ENCODE assay signal across 8 cellular contexts in the genomic region with DNA sequence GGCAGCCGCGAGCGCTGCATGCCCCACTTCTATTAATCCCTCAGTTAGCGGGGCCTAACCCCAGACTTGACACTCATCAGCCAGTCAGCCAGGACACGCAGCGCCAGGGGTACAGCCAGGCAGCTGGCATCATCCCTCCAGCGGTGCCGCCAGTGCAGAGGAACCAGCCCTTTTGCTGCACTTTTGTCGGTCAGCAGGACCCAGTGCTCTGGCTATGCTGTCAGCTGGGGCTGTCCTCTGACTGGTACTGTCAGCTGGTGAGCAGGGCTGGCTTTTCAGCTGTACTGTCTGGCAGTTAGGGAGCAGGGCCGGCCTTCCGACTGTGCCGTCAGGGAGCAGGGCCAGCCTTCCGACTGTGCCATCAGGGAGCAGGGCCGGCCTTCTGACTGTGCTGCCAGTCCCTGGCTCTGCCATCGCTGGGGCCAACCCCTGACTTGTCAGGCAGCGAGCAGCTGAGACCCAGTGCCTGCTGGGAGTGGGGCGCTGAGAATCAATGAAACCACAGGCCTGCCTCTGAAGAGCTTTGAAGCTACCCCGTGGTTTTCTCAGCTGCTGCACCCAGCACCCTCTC.
DNase-seq lines count a peak whose midpoint lies in the region; ATAC-seq lines count a peak whose summit lies in the region.

No MANE protein-coding gene starts in this region.

- H3K36me3 ChIP-seq in BLaER1, result no peaks in the 10 kb centered on the region

- peaks cover 31% of the 10 kb centered on the region for H3K27me3 ChIP-seq in BLaER1

- no peaks in the 10 kb centered on the region for H3K9me3 ChIP-seq in BLaER1

- peak; percentile 84 to 86 for ATAC-seq in activated CD4-positive, CD25-positive, alpha-beta regulatory T cell treated with anti-CD3 and anti-CD28 coated beads, Interleukin-2, amount 50 U/mL, for 24 hours
- no peak for ATAC-seq in GM18498 (IDR thresholded peaks at IDR 0.05; ENCODE audit: unreplicated experiment)
- ATAC-seq in GM19467 (IDR thresholded peaks at IDR 0.05; ENCODE audit: unreplicated experiment), result no peak

- peak overlapping the region; percentile 21; the same call in 1 of the 2 replicates for H3K9ac ChIP-seq in BLaER1

- H4K20me1 ChIP-seq in BLaER1, result no peaks in the 10 kb centered on the region

- H3K4me1 ChIP-seq in BLaER1, result peaks cover 68% of the 10 kb centered on the region

- peak overlapping the region; percentile 85 for H3K4me2 ChIP-seq in BLaER1

- peak overlapping the region; percentile 15; the same call in 1 of the 2 replicates for H3K4me3 ChIP-seq in BLaER1
- no peak overlapping the region for H3K4me3 ChIP-seq in skeletal muscle cell (ENCODE audit: low read depth, low read length)

- DNase-seq in central memory CD4-positive, alpha-beta T cell, result peak; percentile 94
- DNase-seq in skeletal muscle cell (ENCODE audit: low read depth), result peak; percentile 18
- DNase-seq in HuH-7 (ENCODE audit: low spot score), result no peak
- no peak for DNase-seq in NOMO-1 treated with DMSO at 0.1 percent for 48 hours (lab: John Stamatoyannopoulos, UW; ENCODE audit: unreplicated experiment)

- peak overlapping the region; percentile 66 for H3K27ac ChIP-seq in BLaER1

Comparison
In these comparisons a context has a peak if more than half of its experiments do, and no peak if none do; other contexts are left out.
1. ATAC-seq: peak in activated CD4-positive, CD25-positive, alpha-beta regulatory T cell treated with anti-CD3 and anti-CD28 coated beads, Interleukin-2, amount 50 U/mL, for 24 hours (2 of 2); none in GM18498 (single experiment) and GM19467 (single experiment).
2. DNase-seq: peak in central memory CD4-positive, alpha-beta T cell (single experiment) and skeletal muscle cell (single experiment); none in HuH-7 (single experiment) and NOMO-1 treated with DMSO at 0.1 percent for 48 hours (single experiment).